In genomic region chr10:29931833-29932232, GRCh38 we compare ENCODE assay signal across 9 cellular contexts.
"Had no signal": no experiment of that assay in that cellular context is flagged by ENCODE, and none has a peak within 500 bp of the region (broad histone marks: within the 10 kb centered on the region; RNA-seq: fewer than 3 reads in every experiment).

No MANE protein-coding gene starts in this region.

- H3K4me3 ChIP-seq: GM23338, K562 had no signal

- H2AFZ ChIP-seq: GM23338 had no signal

- ATAC-seq: GM23338, K562 had no signal

- H3K4me2 ChIP-seq: GM23338 had no signal

- DNase-seq: H9, HCEC 1CT, IMR-90, KG1 had no signal

- FAIRE-seq: H1, H54, HTR-8/SVneo, K562 had no signal
